In the genomic region with DNA sequence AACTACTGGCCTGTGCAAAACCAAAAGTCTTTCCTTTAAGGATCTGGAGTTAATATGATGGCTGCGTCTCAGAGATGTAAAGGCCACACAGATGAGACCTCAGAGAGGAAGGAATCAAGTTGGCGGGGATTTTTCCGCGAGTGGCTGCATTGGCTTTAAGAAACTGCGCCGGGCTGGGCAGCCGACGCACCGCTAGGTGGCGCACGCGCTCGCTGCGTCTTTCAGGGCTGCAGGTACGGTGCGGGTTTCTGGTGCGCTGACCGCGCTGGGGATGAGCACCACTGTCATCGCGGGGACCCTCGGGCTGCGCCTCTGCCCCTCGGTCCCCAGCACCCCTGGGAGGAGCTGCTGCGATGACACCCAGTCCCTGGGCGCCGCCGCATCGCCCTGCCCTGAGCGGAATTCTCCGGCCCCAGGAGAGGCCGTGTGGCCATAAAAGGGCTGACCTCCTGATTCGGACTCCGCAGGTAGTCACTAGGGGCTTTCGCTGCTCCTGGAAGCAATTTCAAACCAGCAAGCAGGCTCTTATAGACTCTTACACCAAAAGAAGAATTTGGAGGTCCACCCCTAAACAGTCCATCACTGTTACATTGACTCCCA, we compare ENCODE assay signal across 8 cellular contexts.
DNase-seq lines count a peak whose midpoint lies in the region; FAIRE-seq and TF ChIP-seq lines count a peak whose summit lies in the region.

No MANE protein-coding gene starts in this region.

- peaks cover 0 to 3% (median 0%) of the 10 kb centered on the region in 4 donors for H3K27me3 ChIP-seq in liver (ENCODE audit: control insufficient read depth in 4 of 4, insufficient read depth in 4 of 4, low read length in 3 of 4)

- H3K4me3 ChIP-seq in coronary artery, result peak overlapping the region; percentile 54
- H3K4me3 ChIP-seq in liver (ENCODE audit: low read depth in 1 of 3, low read length in 3 of 3), result no peak overlapping the region

- no peaks in the 10 kb centered on the region for H3K9me3 ChIP-seq in liver (ENCODE audit: control insufficient read depth in 4 of 4, low read length in 3 of 4)

- no peak overlapping the region for H3K9ac ChIP-seq in liver (ENCODE audit: low read depth in 1 of 2, low read length in 2 of 2)

- H3K4me1 ChIP-seq in liver (ENCODE audit: control insufficient read depth in 4 of 4, insufficient read depth in 4 of 4, low read length in 3 of 4), result peaks cover 2 to 7% (median 3%) of the 10 kb centered on the region in 4 donors

- no peak for TF ChIP-seq POLR2A in GM12892 (IDR thresholded peaks at IDR 0.05; ENCODE audit: low read depth, low read length)

- peak; percentile 84 for TF ChIP-seq RAD21 in liver (IDR thresholded peaks at IDR 0.05)

- H3K36me3 ChIP-seq in liver (ENCODE audit: control insufficient read depth in 4 of 4, insufficient read depth in 3 of 4, low read depth in 1 of 4, low read length in 3 of 4), result no peaks in the 10 kb centered on the region

- peak; percentile 85 for FAIRE-seq in GM12892 (lab: Jason Lieb, UNC)

- TF ChIP-seq CTCF in coronary artery (IDR thresholded peaks at IDR 0.05) (peak; percentile 92), liver (IDR thresholded peaks at IDR 0.05; ENCODE audit: low read depth, low read length, missing input control) (peak; percentile 76)

- peak; percentile 54 for DNase-seq in GM12892 (ENCODE audit: insufficient read length)
- peak; percentile 9 for DNase-seq in NCI-H1417 treated with DMSO at 0.1 percent for 48 hours (lab: John Stamatoyannopoulos, UW)
- peak; percentile 77 for DNase-seq in activated CD4-positive, alpha-beta T cell treated with anti-CD3 and anti-CD28 coated beads for 48 hours
- no peak for DNase-seq in coronary artery (ENCODE audit: low spot score)
- DNase-seq in stimulated activated CD4-positive, alpha-beta T cell treated with anti-CD3 and anti-CD28 coated beads, TNF-alpha, amount 100 ng/mL, for 48 hours (ENCODE audit: low read depth in 3 of 3), result peak; percentile 21 to 52 (median 45)
- no peak for DNase-seq in epidermal melanocyte (ENCODE audit: insufficient read length, low spot score)
- DNase-seq in occipital lobe (lab: John Stamatoyannopoulos, UW), result no peak

- 17% methylated on average over 35 of the region's 35 CpGs for WGBS in liver

- no peak overlapping the region for H3K27ac ChIP-seq in coronary artery
- H3K27ac ChIP-seq in liver (ENCODE audit: low read depth in 1 of 2, low read length in 2 of 2), result no peak overlapping the region

TF ChIP-seq in liver, 16 proteins besides CTCF, POLR2A, EP300 and RAD21:
- TF ChIP-seq FOXA2 (IDR thresholded peaks at IDR 0.05), result no peak
- TF ChIP-seq NR2F2 (IDR thresholded peaks at IDR 0.05), result no peak
- no peak for TF ChIP-seq HNF4G (IDR thresholded peaks at IDR 0.05)
- TF ChIP-seq RXRA (IDR thresholded peaks at IDR 0.05), result no peak
- TF ChIP-seq TAF1 (conservative IDR thresholded peaks at IDR 0.05), result no peak
- TF ChIP-seq, protein P1, sequence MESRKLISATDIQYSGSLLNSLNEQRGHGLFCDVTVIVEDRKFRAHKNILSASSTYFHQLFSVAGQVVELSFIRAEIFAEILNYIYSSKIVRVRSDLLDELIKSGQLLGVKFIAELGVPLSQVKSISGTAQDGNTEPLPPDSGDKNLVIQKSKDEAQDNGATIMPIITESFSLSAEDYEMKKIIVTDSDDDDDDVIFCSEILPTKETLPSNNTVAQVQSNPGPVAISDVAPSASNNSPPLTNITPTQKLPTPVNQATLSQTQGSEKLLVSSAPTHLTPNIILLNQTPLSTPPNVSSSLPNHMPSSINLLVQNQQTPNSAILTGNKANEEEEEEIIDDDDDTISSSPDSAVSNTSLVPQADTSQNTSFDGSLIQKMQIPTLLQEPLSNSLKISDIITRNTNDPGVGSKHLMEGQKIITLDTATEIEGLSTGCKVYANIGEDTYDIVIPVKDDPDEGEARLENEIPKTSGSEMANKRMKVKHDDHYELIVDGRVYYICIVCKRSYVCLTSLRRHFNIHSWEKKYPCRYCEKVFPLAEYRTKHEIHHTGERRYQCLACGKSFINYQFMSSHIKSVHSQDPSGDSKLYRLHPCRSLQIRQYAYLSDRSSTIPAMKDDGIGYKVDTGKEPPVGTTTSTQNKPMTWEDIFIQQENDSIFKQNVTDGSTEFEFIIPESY (IDR thresholded peaks at IDR 0.05), result no peak
- no peak for TF ChIP-seq YY1 (IDR thresholded peaks at IDR 0.05)
- no peak for TF ChIP-seq GABPA (IDR thresholded peaks at IDR 0.05 in 1 of 2, conservative IDR thresholded peaks at IDR 0.05 in 1 of 2)
- no peak for TF ChIP-seq FOXA1 (IDR thresholded peaks at IDR 0.05)
- TF ChIP-seq, protein P2, sequence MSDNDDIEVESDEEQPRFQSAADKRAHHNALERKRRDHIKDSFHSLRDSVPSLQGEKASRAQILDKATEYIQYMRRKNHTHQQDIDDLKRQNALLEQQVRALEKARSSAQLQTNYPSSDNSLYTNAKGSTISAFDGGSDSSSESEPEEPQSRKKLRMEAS (IDR thresholded peaks at IDR 0.05), result no peak
- TF ChIP-seq EGR1 (IDR thresholded peaks at IDR 0.05; ENCODE audit: low read depth in 2 of 2), result no peak
- no peak for TF ChIP-seq SP1 (IDR thresholded peaks at IDR 0.05)
- no peak for TF ChIP-seq JUND (IDR thresholded peaks at IDR 0.05)
- TF ChIP-seq, protein P3, sequence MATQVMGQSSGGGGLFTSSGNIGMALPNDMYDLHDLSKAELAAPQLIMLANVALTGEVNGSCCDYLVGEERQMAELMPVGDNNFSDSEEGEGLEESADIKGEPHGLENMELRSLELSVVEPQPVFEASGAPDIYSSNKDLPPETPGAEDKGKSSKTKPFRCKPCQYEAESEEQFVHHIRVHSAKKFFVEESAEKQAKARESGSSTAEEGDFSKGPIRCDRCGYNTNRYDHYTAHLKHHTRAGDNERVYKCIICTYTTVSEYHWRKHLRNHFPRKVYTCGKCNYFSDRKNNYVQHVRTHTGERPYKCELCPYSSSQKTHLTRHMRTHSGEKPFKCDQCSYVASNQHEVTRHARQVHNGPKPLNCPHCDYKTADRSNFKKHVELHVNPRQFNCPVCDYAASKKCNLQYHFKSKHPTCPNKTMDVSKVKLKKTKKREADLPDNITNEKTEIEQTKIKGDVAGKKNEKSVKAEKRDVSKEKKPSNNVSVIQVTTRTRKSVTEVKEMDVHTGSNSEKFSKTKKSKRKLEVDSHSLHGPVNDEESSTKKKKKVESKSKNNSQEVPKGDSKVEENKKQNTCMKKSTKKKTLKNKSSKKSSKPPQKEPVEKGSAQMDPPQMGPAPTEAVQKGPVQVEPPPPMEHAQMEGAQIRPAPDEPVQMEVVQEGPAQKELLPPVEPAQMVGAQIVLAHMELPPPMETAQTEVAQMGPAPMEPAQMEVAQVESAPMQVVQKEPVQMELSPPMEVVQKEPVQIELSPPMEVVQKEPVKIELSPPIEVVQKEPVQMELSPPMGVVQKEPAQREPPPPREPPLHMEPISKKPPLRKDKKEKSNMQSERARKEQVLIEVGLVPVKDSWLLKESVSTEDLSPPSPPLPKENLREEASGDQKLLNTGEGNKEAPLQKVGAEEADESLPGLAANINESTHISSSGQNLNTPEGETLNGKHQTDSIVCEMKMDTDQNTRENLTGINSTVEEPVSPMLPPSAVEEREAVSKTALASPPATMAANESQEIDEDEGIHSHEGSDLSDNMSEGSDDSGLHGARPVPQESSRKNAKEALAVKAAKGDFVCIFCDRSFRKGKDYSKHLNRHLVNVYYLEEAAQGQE (IDR thresholded peaks at IDR 0.05), result no peak
- TF ChIP-seq, protein P4, sequence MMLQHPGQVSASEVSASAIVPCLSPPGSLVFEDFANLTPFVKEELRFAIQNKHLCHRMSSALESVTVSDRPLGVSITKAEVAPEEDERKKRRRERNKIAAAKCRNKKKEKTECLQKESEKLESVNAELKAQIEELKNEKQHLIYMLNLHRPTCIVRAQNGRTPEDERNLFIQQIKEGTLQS (IDR thresholded peaks at IDR 0.05), result no peak
- TF ChIP-seq HNF4A (conservative IDR thresholded peaks at IDR 0.05), result no peak
TF ChIP-seq in liver: peak in this region for 0.

Comparison
In these comparisons a context has a peak if more than half of its experiments do, and no peak if none do; other contexts are left out.
1. DNase-seq: peak in GM12892 (single experiment), NCI-H1417 treated with DMSO at 0.1 percent for 48 hours (single experiment), activated CD4-positive, alpha-beta T cell treated with anti-CD3 and anti-CD28 coated beads for 48 hours (single experiment) and stimulated activated CD4-positive, alpha-beta T cell treated with anti-CD3 and anti-CD28 coated beads, TNF-alpha, amount 100 ng/mL, for 48 hours (3 of 3); none in coronary artery (single experiment), epidermal melanocyte (single experiment) and occipital lobe (single experiment).